ENCODE assay signal across 8 cellular contexts in genomic region chr10:77643795-77644468, GRCh38.
A peak's percentile ranks its signal among the peaks of the same experiment; 100 is the strongest.
DNase-seq lines count a peak whose midpoint lies in the region; ATAC-seq and TF ChIP-seq lines count a peak whose summit lies in the region.

No MANE protein-coding gene starts in this region.

- TF ChIP-seq CTCF in AG09319 (IDR thresholded peaks at IDR 0.05; ENCODE audit: low read depth, low read length) (peak; percentile 63), GM10266 (IDR thresholded peaks at IDR 0.05; ENCODE audit: control insufficient read depth, insufficient read depth, low read depth, missing control alignments) (peak; percentile 64)

- DNase-seq in AG09319 (ENCODE audit: extremely low read depth, low read depth) (no peak), GM10266 (ENCODE audit: extremely low spot score) (peak; percentile 46), NCI-H2171 treated with DMSO at 0.1 percent for 48 hours (lab: John Stamatoyannopoulos, UW) (peak; percentile 42), astrocyte of the hippocampus (ENCODE audit: low read depth, low spot score) (peak; percentile 77), left kidney (ENCODE audit: low read depth, low spot score) (peak; percentile 79), HuH-7.5 (ENCODE audit: low spot score) (no peak)

- ATAC-seq in HG03196 (IDR thresholded peaks at IDR 0.05; ENCODE audit: unreplicated experiment) (no peak), HG03520 (IDR thresholded peaks at IDR 0.05; ENCODE audit: unreplicated experiment) (no peak)

Comparison
In these comparisons a context has a peak if more than half of its experiments do, and no peak if none do; other contexts are left out.
1. DNase-seq: peak in GM10266 (single experiment), NCI-H2171 treated with DMSO at 0.1 percent for 48 hours (single experiment), astrocyte of the hippocampus (single experiment) and left kidney (single experiment); none in AG09319 (single experiment) and HuH-7.5 (single experiment).